ENCODE assay signal across 8 cellular contexts in the genomic region with DNA sequence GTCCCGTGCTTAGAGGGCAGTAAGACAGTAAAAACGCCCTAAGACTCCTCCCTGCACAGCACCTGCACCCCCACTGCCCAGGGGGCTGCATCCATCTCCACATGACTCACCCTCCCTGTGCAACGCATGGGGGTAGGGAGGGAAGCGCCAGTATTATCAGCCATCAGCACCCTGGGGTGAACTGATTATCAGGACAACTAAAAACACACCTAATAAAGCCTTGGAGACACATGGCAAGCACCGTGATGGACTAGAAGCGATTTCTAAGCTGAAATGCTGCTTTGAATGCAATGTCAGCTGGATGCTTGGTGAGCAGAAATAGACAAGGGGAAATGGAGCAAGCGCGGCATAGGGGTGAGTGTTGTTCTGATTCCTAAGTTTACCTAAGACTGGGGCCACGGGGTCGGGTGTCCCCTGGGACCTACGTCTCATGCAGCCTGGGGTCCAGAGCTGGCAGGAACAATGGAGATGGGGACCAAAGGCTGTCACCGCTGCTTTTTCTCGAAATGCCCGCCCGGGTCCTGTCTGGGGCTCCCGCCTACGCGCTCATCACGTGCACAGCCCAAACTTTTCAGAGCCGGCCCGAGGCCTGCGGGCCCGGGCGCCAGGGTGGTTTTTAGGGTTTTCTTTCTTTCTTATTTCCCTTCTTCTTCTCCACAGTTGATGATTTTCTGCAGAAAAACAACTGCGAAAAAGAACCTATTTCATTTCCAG. TPM values are rescaled to one million over a fixed set of nuclear protein-coding genes. Genes with fewer than 3 reads are reported as not detected.
A peak's percentile ranks its signal among the peaks of the same experiment; 100 is the strongest.
DNase-seq lines count a peak whose midpoint lies in the region; ATAC-seq and TF ChIP-seq lines count a peak whose summit lies in the region.

No MANE protein-coding gene starts in this region.

- intact Hi-C loops in right cardiac atrium (cut with DNase I) (loop anchor here (2.0 to 10.0 kb wide), 4 partner anchors 72 to 160 kb away; no protein-coding TSS in a partner anchor), gastrocnemius medialis (cut with DNase I; ENCODE audit: low total_unique reads) (loop anchor here (2.0 to 10.0 kb wide), 4 partner anchors 76 to 652 kb away; a partner anchor contains a TSS)

- H3K4me2 ChIP-seq in GM23338: peak overlapping the region; percentile 91
- peak overlapping the region; percentile 81 for H3K4me2 ChIP-seq in KMS-11

- H3K27ac ChIP-seq in GM23338 (ENCODE audit: low read depth): peak overlapping the region; percentile 23; the same call in 1 of the 2 replicates
- H3K27ac ChIP-seq in KMS-11: peak overlapping the region; percentile 40
- H3K27ac ChIP-seq in right cardiac atrium (ENCODE audit: low read length): peak overlapping the region; percentile 40
- H3K27ac ChIP-seq in gastrocnemius medialis: peak overlapping the region; percentile 77 to 88 (median 83)

- peaks cover 36% of the 10 kb centered on the region for H3K4me1 ChIP-seq in GM23338 (ENCODE audit: insufficient read depth)
- peaks cover 20% of the 10 kb centered on the region for H3K4me1 ChIP-seq in KMS-11 (ENCODE audit: low read depth, poor library complexity, severe bottlenecking)
- H3K4me1 ChIP-seq in right cardiac atrium (ENCODE audit: control insufficient read depth, insufficient read depth, low read length): peaks cover 4% of the 10 kb centered on the region
- peaks cover 20 to 29% of the 10 kb centered on the region in 2 donors for H3K4me1 ChIP-seq in gastrocnemius medialis

- peak overlapping the region; percentile 87 for H3K4me3 Mint-ChIP-seq in GM23338

- H3K36me3 ChIP-seq in GM23338 (ENCODE audit: insufficient read depth) (no peaks in the 10 kb centered on the region), KMS-11 (ENCODE audit: insufficient read depth) (0 out of 2 replicates have a peak, but pooled peaks cover 6% of the 10 kb centered on the region), gastrocnemius medialis (peaks cover 0 to under 1% of the 10 kb centered on the region in 2 donors)

- H3K9me3 Mint-ChIP-seq in GM23338: no peaks in the 10 kb centered on the region

- peak; percentile 16 for ATAC-seq in GM23338
- peak; percentile 7 to 31 for ATAC-seq in right cardiac atrium
- ATAC-seq in gastrocnemius medialis: peak; percentile 10 to 19

- H3K36me3 Mint-ChIP-seq in GM23338 (ENCODE audit: low read depth): no peaks in the 10 kb centered on the region

- TF ChIP-seq POLR2A in gastrocnemius medialis (IDR thresholded peaks at IDR 0.05): no peak

- 0 out of 2 replicates have a peak overlapping the region, but pooled peaks have one; percentile 74 for H3K27ac Mint-ChIP-seq in GM23338

- WGBS in right cardiac atrium: 12% methylated on average over 25 of the region's 25 CpGs

- H4K20me1 ChIP-seq in GM23338 (replicated peaks; ENCODE audit: insufficient read depth) (0 out of 2 replicates have a peak, but pooled peaks cover 4% of the 10 kb centered on the region), KMS-11 (ENCODE audit: insufficient read depth) (no peaks in the 10 kb centered on the region)

- H3K27me3 ChIP-seq in GM23338 (ENCODE audit: insufficient read depth) (peaks cover 24% of the 10 kb centered on the region), KMS-11 (ENCODE audit: insufficient read depth, low read depth) (no peaks in the 10 kb centered on the region), right cardiac atrium (ENCODE audit: control insufficient read depth, insufficient read depth) (no peaks in the 10 kb centered on the region), gastrocnemius medialis (no peaks in the 10 kb centered on the region)

- H3K9ac ChIP-seq in KMS-11: peak overlapping the region; percentile 68

- H2AFZ ChIP-seq in GM23338 (peak overlapping the region; percentile 98), KMS-11 (ENCODE audit: low read depth) (peak overlapping the region; percentile 91)

- H3K4me3 ChIP-seq in GM23338 (peak overlapping the region; percentile 91), KMS-11 (IDR thresholded peaks at IDR 0.05; ENCODE audit: insufficient read depth, low read depth, low read length) (no peak overlapping the region), right cardiac atrium (ENCODE audit: low read length) (peak overlapping the region; percentile 65), gastrocnemius medialis (peak overlapping the region; percentile 56 to 96 (median 78))

- H3K4me1 Mint-ChIP-seq in GM23338: peaks cover 39% of the 10 kb centered on the region

- peaks cover 5% of the 10 kb centered on the region; the same call in 1 of the 2 replicates for H3K9me2 ChIP-seq in GM23338 (ENCODE audit: insufficient read depth)

- in situ Hi-C loops in gastrocnemius medialis (cut with MboI; ENCODE audit: low sequenced_read_pairs in 4 of 4): loop anchor here in 3 of 4 donors (5.0 to 10.0 kb wide), 4 partner anchors 76 to 162 kb away; no protein-coding TSS in a partner anchor

- no peaks in the 10 kb centered on the region for H3F3A ChIP-seq in GM23338 (replicated peaks; ENCODE audit: low read depth)

- H3K9me3 ChIP-seq in right cardiac atrium (ENCODE audit: control insufficient read depth, low read length) (no peaks in the 10 kb centered on the region), gastrocnemius medialis (no peaks in the 10 kb centered on the region)

- peak in 2 of 3 experiments; percentile 79 to 82 for DNase-seq in NCI-H1417 (lab: John Stamatoyannopoulos, UW)
- DNase-seq in NCI-H1417 treated with DMSO at 0.1 percent for 48 hours (lab: John Stamatoyannopoulos, UW): no peak
- DNase-seq in GM23338 (ENCODE audit: low spot score): peak; percentile 74
- DNase-seq in activated naive CD8-positive, alpha-beta T cell treated with anti-CD3 and anti-CD28 coated beads, Interleukin-2, amount 50 U/mL, for 16 hours (ENCODE audit: low read depth, low spot score): peak; percentile 45
- peak in 2 of 3 donors; percentile 71 to 80 for DNase-seq in right cardiac atrium
- DNase-seq in gastrocnemius medialis: peak; percentile 9 to 42
- no peak for DNase-seq in COR-L47 (lab: John Stamatoyannopoulos, UW)

- no peaks in the 10 kb centered on the region for H3K79me2 ChIP-seq in GM23338 (replicated peaks; ENCODE audit: insufficient read depth)
- H3K79me2 ChIP-seq in KMS-11 (ENCODE audit: insufficient read depth, low read depth): peaks cover 53% of the 10 kb centered on the region

- peaks cover 26% of the 10 kb centered on the region for H3K27me3 Mint-ChIP-seq in GM23338 (ENCODE audit: insufficient read depth, low read depth, poor library complexity)

- TF ChIP-seq CTCF in GM23338 (conservative IDR thresholded peaks at IDR 0.05; ENCODE audit: low read depth in 2 of 2) (no peak), KMS-11 (conservative IDR thresholded peaks at IDR 0.05; ENCODE audit: low read depth, low read length) (no peak), gastrocnemius medialis (IDR thresholded peaks at IDR 0.05 in 4 of 5, conservative IDR thresholded peaks at IDR 0.05 in 1 of 5) (no peak)

TF ChIP-seq in GM23338, 12 proteins besides CTCF, POLR2A, EP300 and RAD21:
- 0 out of 2 replicates have a peak, but pooled peaks have one; percentile 59 for TF ChIP-seq CREB1 (CRISPR knock-in tag; IDR thresholded peaks at IDR 0.05; ENCODE audit: low read depth)
- TF ChIP-seq NANOG (IDR thresholded peaks at IDR 0.05; ENCODE audit: borderline replicate concordance): no peak
- TF ChIP-seq, protein P1, sequence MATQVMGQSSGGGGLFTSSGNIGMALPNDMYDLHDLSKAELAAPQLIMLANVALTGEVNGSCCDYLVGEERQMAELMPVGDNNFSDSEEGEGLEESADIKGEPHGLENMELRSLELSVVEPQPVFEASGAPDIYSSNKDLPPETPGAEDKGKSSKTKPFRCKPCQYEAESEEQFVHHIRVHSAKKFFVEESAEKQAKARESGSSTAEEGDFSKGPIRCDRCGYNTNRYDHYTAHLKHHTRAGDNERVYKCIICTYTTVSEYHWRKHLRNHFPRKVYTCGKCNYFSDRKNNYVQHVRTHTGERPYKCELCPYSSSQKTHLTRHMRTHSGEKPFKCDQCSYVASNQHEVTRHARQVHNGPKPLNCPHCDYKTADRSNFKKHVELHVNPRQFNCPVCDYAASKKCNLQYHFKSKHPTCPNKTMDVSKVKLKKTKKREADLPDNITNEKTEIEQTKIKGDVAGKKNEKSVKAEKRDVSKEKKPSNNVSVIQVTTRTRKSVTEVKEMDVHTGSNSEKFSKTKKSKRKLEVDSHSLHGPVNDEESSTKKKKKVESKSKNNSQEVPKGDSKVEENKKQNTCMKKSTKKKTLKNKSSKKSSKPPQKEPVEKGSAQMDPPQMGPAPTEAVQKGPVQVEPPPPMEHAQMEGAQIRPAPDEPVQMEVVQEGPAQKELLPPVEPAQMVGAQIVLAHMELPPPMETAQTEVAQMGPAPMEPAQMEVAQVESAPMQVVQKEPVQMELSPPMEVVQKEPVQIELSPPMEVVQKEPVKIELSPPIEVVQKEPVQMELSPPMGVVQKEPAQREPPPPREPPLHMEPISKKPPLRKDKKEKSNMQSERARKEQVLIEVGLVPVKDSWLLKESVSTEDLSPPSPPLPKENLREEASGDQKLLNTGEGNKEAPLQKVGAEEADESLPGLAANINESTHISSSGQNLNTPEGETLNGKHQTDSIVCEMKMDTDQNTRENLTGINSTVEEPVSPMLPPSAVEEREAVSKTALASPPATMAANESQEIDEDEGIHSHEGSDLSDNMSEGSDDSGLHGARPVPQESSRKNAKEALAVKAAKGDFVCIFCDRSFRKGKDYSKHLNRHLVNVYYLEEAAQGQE (IDR thresholded peaks at IDR 0.05; ENCODE audit: unreplicated experiment): no peak

RNA-seq across cellular contexts. Expression of a gene that starts 0.7 kb away (rescaled TPM):
- total RNA-seq in GM23338 (2014; rRNA removed; shearing (Covaris generic)): 2.3 and 4.4 TPM in 2 replicates
- polyA plus RNA-seq in GM23338 (2016; fragmentation: Nextera tagmentation; extraction: Ambion mirVana) (2.1 and 3.3 TPM in 2 replicates), right cardiac atrium (6.0 TPM)
- total RNA-seq in right cardiac atrium (10 to 100 TPM in 3 of 4 donors, 1 to 10 TPM in 1; 7.6 to 11.4 (median 10.7) TPM), gastrocnemius medialis (1 to 10 TPM; 2.6 to 7.1 (median 4.7) TPM)

Comparison
In these comparisons a context has a peak if more than half of its experiments do, and no peak if none do; other contexts are left out.
1. DNase-seq: peak in NCI-H1417 (2 of 3), GM23338 (single experiment), activated naive CD8-positive, alpha-beta T cell treated with anti-CD3 and anti-CD28 coated beads, Interleukin-2, amount 50 U/mL, for 16 hours (single experiment), right cardiac atrium (2 of 3) and gastrocnemius medialis (2 of 2); none in NCI-H1417 treated with DMSO at 0.1 percent for 48 hours (single experiment) and COR-L47 (single experiment).
2. H3K27ac ChIP-seq: peak in every context shown above with its lines; median percentile 83 in gastrocnemius medialis; 40 in KMS-11; 40 in right cardiac atrium; 23 in GM23338.
3. Peak in every context shown above with its lines, with median percentiles within 50 percentile points of each other: ATAC-seq.